ENCODE assay signal across 11 cellular contexts in the genomic region with DNA sequence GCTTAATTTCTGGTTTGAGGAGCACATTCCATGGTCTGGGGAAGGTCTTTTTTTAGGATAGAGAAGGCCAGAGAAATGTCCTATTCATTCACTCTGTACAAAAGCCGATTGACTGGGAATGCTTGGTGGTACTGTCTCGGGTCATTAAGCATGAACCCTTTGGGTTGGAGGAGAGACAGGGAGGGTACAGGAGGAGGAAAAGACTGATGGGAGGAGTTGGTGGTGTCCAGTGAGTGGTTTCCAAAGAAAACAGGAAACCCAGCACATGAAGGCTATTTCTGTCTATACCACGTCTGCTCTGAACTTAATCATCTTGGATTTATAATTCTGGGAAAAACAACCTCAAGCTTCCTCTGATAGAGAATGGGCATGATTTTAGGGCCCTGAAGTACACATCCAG.
DNase-seq lines count a peak whose midpoint lies in the region; ATAC-seq and TF ChIP-seq lines count a peak whose summit lies in the region.
"Had no signal": no experiment of that assay in that cellular context is flagged by ENCODE, and none has a peak within 500 bp of the region (broad histone marks: within the 10 kb centered on the region; RNA-seq: fewer than 3 reads in every experiment).

No MANE protein-coding gene starts in this region.

- peak overlapping the region in 3 of 4 donors; percentile 58 to 80 (median 65) for H3K4me3 Mint-ChIP-seq in CD4-positive, CD25-positive, alpha-beta regulatory T cell
- no peak overlapping the region for H3K4me3 Mint-ChIP-seq in HFFc6
- H3K4me3 Mint-ChIP-seq in nephron progenitor cell: peak overlapping the region; percentile 4

- no peaks in the 10 kb centered on the region for H3K9me3 ChIP-seq in CD4-positive, CD25-positive, alpha-beta regulatory T cell (ENCODE audit: control insufficient read depth in 2 of 2, low read length in 2 of 2)

- H3K27me3 ChIP-seq in CD4-positive, CD25-positive, alpha-beta regulatory T cell (ENCODE audit: control insufficient read depth, insufficient read depth, low read length): no peaks in the 10 kb centered on the region

- H3K27ac ChIP-seq in CD4-positive, CD25-positive, alpha-beta regulatory T cell (ENCODE audit: insufficient read depth, low read length, poor library complexity, severe bottlenecking): peak overlapping the region; percentile 51

- H3K27me3 Mint-ChIP-seq in CD4-positive, CD25-positive, alpha-beta regulatory T cell: peaks cover 4% of the 10 kb centered on the region
- H3K27me3 Mint-ChIP-seq in HFFc6 (ENCODE audit: insufficient read depth): no peaks in the 10 kb centered on the region
- peaks cover 10% of the 10 kb centered on the region for H3K27me3 Mint-ChIP-seq in nephron progenitor cell (ENCODE audit: low read depth, poor library complexity)

- peaks cover 11% of the 10 kb centered on the region for H3K36me3 ChIP-seq in CD4-positive, CD25-positive, alpha-beta regulatory T cell (ENCODE audit: control insufficient read depth, insufficient read depth, low read length)

- H3K4me1 ChIP-seq in CD4-positive, CD25-positive, alpha-beta regulatory T cell (ENCODE audit: control insufficient read depth, insufficient read depth, low read length, poor library complexity, severe bottlenecking): peaks cover 60% of the 10 kb centered on the region

- peak overlapping the region; percentile 75 for H3K4me3 ChIP-seq in CD4-positive, CD25-positive, alpha-beta regulatory T cell (ENCODE audit: low read depth, low read length)
- no peak overlapping the region for H3K4me3 ChIP-seq in choroid plexus epithelial cell (ENCODE audit: low read depth, low read length)

- H3K9me3 Mint-ChIP-seq in CD4-positive, CD25-positive, alpha-beta regulatory T cell: no peaks in the 10 kb centered on the region
- no peaks in the 10 kb centered on the region for H3K9me3 Mint-ChIP-seq in HFFc6
- no peaks in the 10 kb centered on the region for H3K9me3 Mint-ChIP-seq in nephron progenitor cell

- H3K27ac Mint-ChIP-seq in CD4-positive, CD25-positive, alpha-beta regulatory T cell: peak overlapping the region; percentile 69 to 99 (median 98)
- H3K27ac Mint-ChIP-seq in HFFc6: peak overlapping the region; percentile 22
- no peak overlapping the region for H3K27ac Mint-ChIP-seq in nephron progenitor cell

- ATAC-seq in CD4-positive, CD25-positive, alpha-beta regulatory T cell (ENCODE audit: low read depth in 2 of 2): no peak
- ATAC-seq: left lobe of liver had no signal

- TF ChIP-seq CTCF in HFFc6 (IDR thresholded peaks at IDR 0.05): no peak
- no peak for TF ChIP-seq CTCF in choroid plexus epithelial cell (conservative IDR thresholded peaks at IDR 0.05; ENCODE audit: low read depth, low read length)
- no peak for TF ChIP-seq CTCF in nephron progenitor cell (IDR thresholded peaks at IDR 0.05)

- peaks cover 13% of the 10 kb centered on the region for H3K36me3 Mint-ChIP-seq in CD4-positive, CD25-positive, alpha-beta regulatory T cell
- no peaks in the 10 kb centered on the region for H3K36me3 Mint-ChIP-seq in HFFc6 (ENCODE audit: low read depth)
- no peaks in the 10 kb centered on the region for H3K36me3 Mint-ChIP-seq in nephron progenitor cell (ENCODE audit: low read depth)

- no peak for DNase-seq in CD4-positive, CD25-positive, alpha-beta regulatory T cell
- DNase-seq in HFFc6 (no peak), choroid plexus epithelial cell (ENCODE audit: low read depth) (peak; percentile 7), nephron progenitor cell (no peak), HK-2 (ENCODE audit: unreplicated experiment) (no peak), NOMO-1 treated with dmso at 0.1 percent for 144 hours (lab: John Stamatoyannopoulos, UW; ENCODE audit: unreplicated experiment) (no peak), NOMO-1 (lab: John Stamatoyannopoulos, UW; ENCODE audit: unreplicated experiment in 2 of 2) (no peak), amygdala (lab: John Stamatoyannopoulos, UW) (no peak)
- DNase-seq: activated CD8-positive, alpha-beta memory T cell treated with anti-CD3 and anti-CD28 coated beads, Interleukin-2, amount 50 U/mL, for 4 hours; NCI-H524 had no signal

- H3K4me1 Mint-ChIP-seq in CD4-positive, CD25-positive, alpha-beta regulatory T cell: peaks cover 24 to 72% (median 60%) of the 10 kb centered on the region in 4 donors
- peaks cover 56% of the 10 kb centered on the region for H3K4me1 Mint-ChIP-seq in HFFc6 (ENCODE audit: low read depth)
- H3K4me1 Mint-ChIP-seq in nephron progenitor cell: peaks cover 71% of the 10 kb centered on the region
